ENCODE assay signal across 18 cellular contexts in genomic region chr6:108350528-108350927, GRCh38. TPM values are rescaled to one million over a fixed set of nuclear protein-coding genes. Genes with fewer than 3 reads are reported as not detected.
A peak's percentile ranks its signal among the peaks of the same experiment; 100 is the strongest.
DNase-seq lines count a peak whose midpoint lies in the region; ATAC-seq lines count a peak whose summit lies in the region.
"Had no signal": no experiment of that assay in that cellular context is flagged by ENCODE, and none has a peak within 500 bp of the region (broad histone marks: within the 10 kb centered on the region; RNA-seq: fewer than 3 reads in every experiment).

No MANE protein-coding gene starts in this region.

- DNase-seq in renal cortical epithelial cell (ENCODE audit: low read depth) (peak; percentile 38), NCI-H2029 treated with DMSO at 0.1 percent for 48 hours (lab: John Stamatoyannopoulos, UW) (no peak), SKM-1 (lab: John Stamatoyannopoulos, UW; ENCODE audit: unreplicated experiment) (no peak), NCI-H2107 treated with DMSO at 0.1 percent for 48 hours (lab: John Stamatoyannopoulos, UW; ENCODE audit: unreplicated experiment) (no peak)
- DNase-seq: activated CD4-positive, CD25-positive, alpha-beta regulatory T cell; COR-L47; dorsolateral prefrontal cortex; erythroblast; NCI-H187; NCI-H510A; nucleus accumbens; SHP77; stimulated activated CD4-positive, alpha-beta T cell treated with anti-CD3 and anti-CD28 coated beads, Interleukin-2, amount 100 ng/mL, for 48 hours had no signal

- peak; percentile 68 for ATAC-seq in GM19043 (IDR thresholded peaks at IDR 0.05; ENCODE audit: low read depth, unreplicated experiment)
- peak; percentile 46 for ATAC-seq in HG02588 (IDR thresholded peaks at IDR 0.05; ENCODE audit: unreplicated experiment)
- peak; percentile 66 for ATAC-seq in HG03196 (IDR thresholded peaks at IDR 0.05; ENCODE audit: unreplicated experiment)
- no peak for ATAC-seq in HG03039 (IDR thresholded peaks at IDR 0.05; ENCODE audit: unreplicated experiment)
- ATAC-seq: gastroesophageal sphincter had no signal

RNA-seq across cellular contexts. Expression of gene AFG1L, which starts 55.7 kb away (rescaled TPM):
- 7.3 and 7.4 TPM in 2 replicates for total RNA-seq in renal cortical epithelial cell
